ENCODE assay signal across 1 cellular context in genomic region chr22:36399473-36399780, GRCh38.
TF ChIP-seq lines count a peak whose summit lies in the region.

No MANE protein-coding gene starts in this region.

TF ChIP-seq in HepG2, 621 proteins besides CTCF, POLR2A, EP300 and RAD21 (continued from another document):
- no peak for TF ChIP-seq TFDP2 (CRISPR knock-in tag; IDR thresholded peaks at IDR 0.05)
- TF ChIP-seq FOXO4 (CRISPR knock-in tag; conservative IDR thresholded peaks at IDR 0.05): no peak
- no peak for TF ChIP-seq KLF6 (CRISPR knock-in tag; IDR thresholded peaks at IDR 0.05)
- no peak for TF ChIP-seq TBX3 (IDR thresholded peaks at IDR 0.05; ENCODE audit: borderline replicate concordance)
- TF ChIP-seq ZNF382 (CRISPR knock-in tag; IDR thresholded peaks at IDR 0.05; ENCODE audit: borderline replicate concordance): no peak
- TF ChIP-seq MATR3 (CRISPR knock-in tag; IDR thresholded peaks at IDR 0.05): no peak
- TF ChIP-seq, protein P1, sequence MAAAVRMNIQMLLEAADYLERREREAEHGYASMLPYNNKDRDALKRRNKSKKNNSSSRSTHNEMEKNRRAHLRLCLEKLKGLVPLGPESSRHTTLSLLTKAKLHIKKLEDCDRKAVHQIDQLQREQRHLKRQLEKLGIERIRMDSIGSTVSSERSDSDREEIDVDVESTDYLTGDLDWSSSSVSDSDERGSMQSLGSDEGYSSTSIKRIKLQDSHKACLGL (CRISPR knock-in tag; IDR thresholded peaks at IDR 0.05): no peak
- no peak for TF ChIP-seq NFIB (CRISPR knock-in tag; IDR thresholded peaks at IDR 0.05; ENCODE audit: borderline replicate concordance)
- TF ChIP-seq RORA (CRISPR knock-in tag; IDR thresholded peaks at IDR 0.05): no peak
- no peak for TF ChIP-seq CAMTA2 (CRISPR knock-in tag; IDR thresholded peaks at IDR 0.05; ENCODE audit: borderline replicate concordance)
- TF ChIP-seq ZNF367 (CRISPR knock-in tag; IDR thresholded peaks at IDR 0.05; ENCODE audit: borderline replicate concordance): no peak
